ENCODE assay signal across 15 cellular contexts in genomic region chr2:232880764-232881351, GRCh38.
"Had no signal": no experiment of that assay in that cellular context is flagged by ENCODE, and none has a peak within 500 bp of the region (broad histone marks: within the 10 kb centered on the region; RNA-seq: fewer than 3 reads in every experiment).

No MANE protein-coding gene starts in this region.

- H3K9me3 ChIP-seq: pancreas, tibial nerve had no signal

- H3K27me3 Mint-ChIP-seq: activated naive CD8-positive, alpha-beta T cell treated with anti-CD3 and anti-CD28 coated beads, Interleukin-2, amount 10 ng/mL, durations not matched to agents 7 days and 5 days had no signal

- H3K9ac ChIP-seq: neural progenitor cell had no signal

- H3K36me3 Mint-ChIP-seq: activated naive CD8-positive, alpha-beta T cell treated with anti-CD3 and anti-CD28 coated beads, Interleukin-2, amount 10 ng/mL, durations not matched to agents 7 days and 5 days; stimulated activated memory B cell treated with anti-CD40 and anti-IgM and Interleukin-4, amounts not matched to agents 10 μg/mL and 1 μg/mL and 100 μg/mL, for 72 hours; WTC11 had no signal

- H3K4me2 ChIP-seq: neural progenitor cell had no signal

- H3K4me1 Mint-ChIP-seq: activated naive CD8-positive, alpha-beta T cell treated with anti-CD3 and anti-CD28 coated beads, Interleukin-2, amount 10 ng/mL, durations not matched to agents 7 days and 5 days; stimulated activated memory B cell treated with anti-CD40 and anti-IgM and Interleukin-4, amounts not matched to agents 10 μg/mL and 1 μg/mL and 100 μg/mL, for 72 hours; WTC11 had no signal

- H3K27ac Mint-ChIP-seq: activated naive CD8-positive, alpha-beta T cell treated with anti-CD3 and anti-CD28 coated beads, Interleukin-2, amount 10 ng/mL, durations not matched to agents 7 days and 5 days; neural progenitor cell; stimulated activated memory B cell treated with anti-CD40 and anti-IgM and Interleukin-4, amounts not matched to agents 10 μg/mL and 1 μg/mL and 100 μg/mL, for 72 hours had no signal

- H3K27ac ChIP-seq: brain microvascular endothelial cell, neural progenitor cell, pancreas had no signal

- H2AFZ ChIP-seq: neural progenitor cell had no signal

- H3K4me3 Mint-ChIP-seq: activated naive CD8-positive, alpha-beta T cell treated with anti-CD3 and anti-CD28 coated beads, Interleukin-2, amount 10 ng/mL, durations not matched to agents 7 days and 5 days; neural progenitor cell; stimulated activated memory B cell treated with anti-CD40 and anti-IgM and Interleukin-4, amounts not matched to agents 10 μg/mL and 1 μg/mL and 100 μg/mL, for 72 hours; WTC11 had no signal

- H3K9me3 Mint-ChIP-seq: activated naive CD8-positive, alpha-beta T cell treated with anti-CD3 and anti-CD28 coated beads, Interleukin-2, amount 10 ng/mL, durations not matched to agents 7 days and 5 days; neural progenitor cell; stimulated activated memory B cell treated with anti-CD40 and anti-IgM and Interleukin-4, amounts not matched to agents 10 μg/mL and 1 μg/mL and 100 μg/mL, for 72 hours; WTC11 had no signal

- H3K4me3 ChIP-seq: neural progenitor cell, pancreas, tibial nerve had no signal

- H3K36me3 ChIP-seq: brain microvascular endothelial cell, neural progenitor cell, pancreas had no signal

- DNase-seq: activated CD4-positive, alpha-beta T cell treated with anti-CD3 and anti-CD28 coated beads for 48 hours; activated CD8-positive, alpha-beta memory T cell treated with anti-CD3 and anti-CD28 coated beads, Interleukin-2, amount 50 U/mL, for 48 hours; activated naive CD8-positive, alpha-beta T cell treated with anti-CD3 and anti-CD28 coated beads, Interleukin-2, amount 10 ng/mL, durations not matched to agents 7 days and 5 days; anterior cingulate cortex; brain microvascular endothelial cell; cortex of kidney; effector CD8-positive, alpha-beta T cell; foreskin fibroblast; hypothalamus; pancreas; T-helper 2 cell had no signal

- H3K27me3 ChIP-seq: brain microvascular endothelial cell, pancreas had no signal

- ATAC-seq: pancreas; stimulated activated memory B cell treated with anti-CD40 and anti-IgM and Interleukin-4, amounts not matched to agents 10 μg/mL and 1 μg/mL and 100 μg/mL, for 72 hours; WTC11 had no signal
